1 cellular context compared by ENCODE assay signal in the genomic region with DNA sequence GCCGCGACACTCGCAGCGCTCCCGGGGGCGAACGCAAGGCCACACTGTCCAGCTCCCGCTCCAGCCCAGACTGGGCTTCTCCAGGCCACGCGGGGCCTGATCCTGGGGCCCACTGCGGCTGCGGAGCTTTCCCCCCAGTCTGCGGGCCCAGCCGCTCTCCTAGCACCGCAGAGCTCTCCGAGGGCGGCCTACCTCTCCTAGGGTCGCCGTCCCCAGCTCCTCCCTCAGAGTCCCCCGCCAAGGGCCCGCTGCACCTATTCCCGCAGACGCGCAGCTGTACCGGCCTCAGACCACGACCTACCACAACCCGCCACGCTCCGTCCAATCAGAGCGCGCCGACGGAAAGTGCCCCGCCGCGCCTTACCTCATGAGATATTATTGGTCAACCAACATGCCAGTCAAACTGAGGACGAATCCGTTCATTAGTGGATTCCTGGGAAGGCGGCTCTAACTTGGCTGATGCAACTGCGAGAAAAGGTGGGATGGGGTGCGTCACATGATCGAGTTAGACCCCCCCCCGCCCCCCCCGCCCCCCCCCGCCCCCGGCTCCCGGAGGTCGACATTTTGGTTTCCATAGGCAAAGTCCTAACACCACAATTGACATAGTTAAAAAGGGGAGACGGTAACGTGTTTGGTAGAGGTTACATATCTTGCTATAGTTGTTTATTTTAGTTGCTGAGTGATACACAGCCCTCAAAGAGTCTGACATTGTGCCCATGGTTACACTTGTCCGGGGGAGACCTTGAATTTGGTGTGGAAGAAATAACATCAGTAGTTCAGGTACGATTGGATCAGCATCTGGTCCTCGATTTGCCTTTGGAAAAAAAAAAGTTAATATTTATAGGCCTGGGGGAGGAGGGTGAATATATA.
TF ChIP-seq lines count a peak whose summit lies in the region.

A gene (minus strand): TSS at position 278 of the 870 bp plus-strand sequence. CDS start 6,743 bp downstream, outside the sequence.

TF ChIP-seq in HepG2, 621 proteins besides CTCF, POLR2A, EP300 and RAD21 (continued from another document and continues in another):
- TF ChIP-seq, protein P1, sequence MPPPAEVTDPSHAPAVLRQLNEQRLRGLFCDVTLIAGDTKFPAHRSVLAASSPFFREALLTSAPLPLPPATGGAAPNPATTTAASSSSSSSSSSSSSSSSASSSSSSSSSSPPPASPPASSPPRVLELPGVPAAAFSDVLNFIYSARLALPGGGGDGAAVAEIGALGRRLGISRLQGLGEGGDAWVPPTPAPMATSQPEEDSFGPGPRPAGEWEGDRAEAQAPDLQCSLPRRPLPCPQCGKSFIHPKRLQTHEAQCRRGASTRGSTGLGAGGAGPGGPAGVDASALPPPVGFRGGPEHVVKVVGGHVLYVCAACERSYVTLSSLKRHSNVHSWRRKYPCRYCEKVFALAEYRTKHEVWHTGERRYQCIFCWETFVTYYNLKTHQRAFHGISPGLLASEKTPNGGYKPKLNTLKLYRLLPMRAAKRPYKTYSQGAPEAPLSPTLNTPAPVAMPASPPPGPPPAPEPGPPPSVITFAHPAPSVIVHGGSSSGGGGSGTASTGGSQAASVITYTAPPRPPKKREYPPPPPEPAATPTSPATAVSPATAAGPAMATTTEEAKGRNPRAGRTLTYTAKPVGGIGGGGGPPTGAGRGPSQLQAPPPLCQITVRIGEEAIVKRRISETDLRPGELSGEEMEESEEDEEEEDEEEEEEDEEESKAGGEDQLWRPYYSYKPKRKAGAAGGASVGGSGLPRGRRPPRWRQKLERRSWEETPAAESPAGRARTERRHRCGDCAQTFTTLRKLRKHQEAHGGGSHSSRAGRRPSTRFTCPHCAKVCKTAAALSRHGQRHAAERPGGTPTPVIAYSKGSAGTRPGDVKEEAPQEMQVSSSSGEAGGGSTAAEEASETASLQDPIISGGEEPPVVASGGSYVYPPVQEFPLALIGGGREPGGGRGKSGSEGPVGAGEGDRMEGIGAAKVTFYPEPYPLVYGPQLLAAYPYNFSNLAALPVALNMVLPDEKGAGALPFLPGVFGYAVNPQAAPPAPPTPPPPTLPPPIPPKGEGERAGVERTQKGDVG (CRISPR knock-in tag; IDR thresholded peaks at IDR 0.05; ENCODE audit: borderline replicate concordance) = peak; percentile 40; the same call in 1 of the 2 replicates
- TF ChIP-seq, protein P2, sequence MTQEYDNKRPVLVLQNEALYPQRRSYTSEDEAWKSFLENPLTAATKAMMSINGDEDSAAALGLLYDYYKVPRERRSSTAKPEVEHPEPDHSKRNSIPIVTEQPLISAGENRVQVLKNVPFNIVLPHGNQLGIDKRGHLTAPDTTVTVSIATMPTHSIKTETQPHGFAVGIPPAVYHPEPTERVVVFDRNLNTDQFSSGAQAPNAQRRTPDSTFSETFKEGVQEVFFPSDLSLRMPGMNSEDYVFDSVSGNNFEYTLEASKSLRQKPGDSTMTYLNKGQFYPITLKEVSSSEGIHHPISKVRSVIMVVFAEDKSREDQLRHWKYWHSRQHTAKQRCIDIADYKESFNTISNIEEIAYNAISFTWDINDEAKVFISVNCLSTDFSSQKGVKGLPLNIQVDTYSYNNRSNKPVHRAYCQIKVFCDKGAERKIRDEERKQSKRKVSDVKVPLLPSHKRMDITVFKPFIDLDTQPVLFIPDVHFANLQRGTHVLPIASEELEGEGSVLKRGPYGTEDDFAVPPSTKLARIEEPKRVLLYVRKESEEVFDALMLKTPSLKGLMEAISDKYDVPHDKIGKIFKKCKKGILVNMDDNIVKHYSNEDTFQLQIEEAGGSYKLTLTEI (CRISPR knock-in tag; conservative IDR thresholded peaks at IDR 0.05) = no peak
- TF ChIP-seq TCF12 (IDR thresholded peaks at IDR 0.05) (no peak), TCF12 (CRISPR knock-in tag; IDR thresholded peaks at IDR 0.05) (peak; percentile 60), ZNF180 (CRISPR knock-in tag; IDR thresholded peaks at IDR 0.05; ENCODE audit: borderline replicate concordance, low read depth) (peak; percentile 82; the same call in 1 of the 2 replicates), ZBTB38 (CRISPR knock-in tag; IDR thresholded peaks at IDR 0.05) (peak; percentile 76; the same call in 1 of the 2 replicates), AKAP8 (CRISPR knock-in tag; IDR thresholded peaks at IDR 0.05) (0 out of 2 replicates have a peak, but pooled peaks have one; percentile 20), ZNF225 (CRISPR knock-in tag; IDR thresholded peaks at IDR 0.05) (peak; percentile 91), ZNF232 (CRISPR knock-in tag; IDR thresholded peaks at IDR 0.05; ENCODE audit: borderline replicate concordance) (peak; percentile 95), HNRNPH1 (optimal IDR thresholded peaks at IDR 0.05; ENCODE audit: low read depth, low read length) (peak; percentile 91), ZNF350 (CRISPR knock-in tag; IDR thresholded peaks at IDR 0.05; ENCODE audit: borderline replicate concordance, low read depth) (peak; percentile 73), HMG20B (CRISPR knock-in tag; conservative IDR thresholded peaks at IDR 0.05) (no peak), ZNF598 (CRISPR knock-in tag; IDR thresholded peaks at IDR 0.05; ENCODE audit: borderline replicate concordance) (peak; percentile 84; the same call in 1 of the 2 replicates), ZFYVE20 (CRISPR knock-in tag; IDR thresholded peaks at IDR 0.05; ENCODE audit: borderline replicate concordance, low read depth) (no peak), ISX (CRISPR knock-in tag; conservative IDR thresholded peaks at IDR 0.05) (0 out of 2 replicates have a peak, but pooled peaks have one; percentile 78), PHF8 (CRISPR knock-in tag; IDR thresholded peaks at IDR 0.05) (peak; percentile 99), BRCA1 (CRISPR knock-in tag; IDR thresholded peaks at IDR 0.05) (peak; percentile 89), PLRG1 (conservative IDR thresholded peaks at IDR 0.05) (no peak), ZFP37 (CRISPR knock-in tag; IDR thresholded peaks at IDR 0.05; ENCODE audit: borderline replicate concordance) (no peak; the same call in 1 of the 2 replicates), ZMYM4 (CRISPR knock-in tag; IDR thresholded peaks at IDR 0.05) (peak; percentile 77), ZNF160 (CRISPR knock-in tag; IDR thresholded peaks at IDR 0.05) (peak; percentile 76; the same call in 1 of the 2 replicates), ZNF883 (CRISPR knock-in tag; IDR thresholded peaks at IDR 0.05; ENCODE audit: not compliant biosample characterization) (peak; percentile 94), PHF21A (CRISPR knock-in tag; IDR thresholded peaks at IDR 0.05) (peak; percentile 83), FOXM1 (CRISPR knock-in tag; IDR thresholded peaks at IDR 0.05) (peak; percentile 56; the same call in 1 of the 2 replicates), SP1 (IDR thresholded peaks at IDR 0.05) (no peak), SP1 (CRISPR knock-in tag; IDR thresholded peaks at IDR 0.05) (peak; percentile 73), ZKSCAN8 (CRISPR knock-in tag; IDR thresholded peaks at IDR 0.05; ENCODE audit: borderline replicate concordance) (0 out of 2 replicates have a peak, but pooled peaks have one; percentile 16), POLR2AphosphoS2 (IDR thresholded peaks at IDR 0.05; ENCODE audit: low read depth, low read length) (peak; percentile 53), ZNF329 (CRISPR knock-in tag; IDR thresholded peaks at IDR 0.05; ENCODE audit: low read depth) (peak; percentile 75; the same call in 1 of the 2 replicates), ZNF549 (CRISPR knock-in tag; IDR thresholded peaks at IDR 0.05) (no peak)
- TF ChIP-seq, protein P3, sequence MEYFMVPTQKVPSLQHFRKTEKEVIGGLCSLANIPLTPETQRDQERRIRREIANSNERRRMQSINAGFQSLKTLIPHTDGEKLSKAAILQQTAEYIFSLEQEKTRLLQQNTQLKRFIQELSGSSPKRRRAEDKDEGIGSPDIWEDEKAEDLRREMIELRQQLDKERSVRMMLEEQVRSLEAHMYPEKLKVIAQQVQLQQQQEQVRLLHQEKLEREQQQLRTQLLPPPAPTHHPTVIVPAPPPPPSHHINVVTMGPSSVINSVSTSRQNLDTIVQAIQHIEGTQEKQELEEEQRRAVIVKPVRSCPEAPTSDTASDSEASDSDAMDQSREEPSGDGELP (IDR thresholded peaks at IDR 0.05; ENCODE audit: borderline replicate concordance, low read depth) = peak; percentile 92; the same call in 1 of the 2 replicates
- TF ChIP-seq, protein P4, sequence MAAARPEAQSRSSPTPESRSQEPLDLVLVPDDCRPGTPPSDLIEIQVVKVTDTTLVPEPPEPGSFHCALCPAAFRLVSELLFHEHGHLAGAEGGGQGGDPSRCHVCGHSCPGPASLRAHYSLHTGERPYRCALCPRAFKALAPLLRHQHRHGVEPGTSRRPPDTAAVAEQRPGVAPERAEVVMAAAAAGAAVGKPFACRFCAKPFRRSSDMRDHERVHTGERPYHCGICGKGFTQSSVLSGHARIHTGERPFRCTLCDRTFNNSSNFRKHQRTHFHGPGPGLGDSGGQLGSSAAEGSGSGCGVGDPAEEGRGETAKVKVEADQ (CRISPR knock-in tag; IDR thresholded peaks at IDR 0.05; ENCODE audit: borderline replicate concordance) = peak; percentile 76; the same call in 1 of the 2 replicates
- TF ChIP-seq, protein P5, sequence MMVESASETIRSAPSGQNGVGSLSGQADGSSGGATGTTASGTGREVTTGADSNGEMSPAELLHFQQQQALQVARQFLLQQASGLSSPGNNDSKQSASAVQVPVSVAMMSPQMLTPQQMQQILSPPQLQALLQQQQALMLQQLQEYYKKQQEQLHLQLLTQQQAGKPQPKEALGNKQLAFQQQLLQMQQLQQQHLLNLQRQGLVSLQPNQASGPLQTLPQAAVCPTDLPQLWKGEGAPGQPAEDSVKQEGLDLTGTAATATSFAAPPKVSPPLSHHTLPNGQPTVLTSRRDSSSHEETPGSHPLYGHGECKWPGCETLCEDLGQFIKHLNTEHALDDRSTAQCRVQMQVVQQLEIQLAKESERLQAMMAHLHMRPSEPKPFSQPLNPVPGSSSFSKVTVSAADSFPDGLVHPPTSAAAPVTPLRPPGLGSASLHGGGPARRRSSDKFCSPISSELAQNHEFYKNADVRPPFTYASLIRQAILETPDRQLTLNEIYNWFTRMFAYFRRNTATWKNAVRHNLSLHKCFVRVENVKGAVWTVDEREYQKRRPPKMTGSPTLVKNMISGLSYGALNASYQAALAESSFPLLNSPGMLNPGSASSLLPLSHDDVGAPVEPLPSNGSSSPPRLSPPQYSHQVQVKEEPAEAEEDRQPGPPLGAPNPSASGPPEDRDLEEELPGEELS (CRISPR knock-in tag; IDR thresholded peaks at IDR 0.05) = 0 out of 2 replicates have a peak, but pooled peaks have one; percentile 28
- TF ChIP-seq, protein P6, sequence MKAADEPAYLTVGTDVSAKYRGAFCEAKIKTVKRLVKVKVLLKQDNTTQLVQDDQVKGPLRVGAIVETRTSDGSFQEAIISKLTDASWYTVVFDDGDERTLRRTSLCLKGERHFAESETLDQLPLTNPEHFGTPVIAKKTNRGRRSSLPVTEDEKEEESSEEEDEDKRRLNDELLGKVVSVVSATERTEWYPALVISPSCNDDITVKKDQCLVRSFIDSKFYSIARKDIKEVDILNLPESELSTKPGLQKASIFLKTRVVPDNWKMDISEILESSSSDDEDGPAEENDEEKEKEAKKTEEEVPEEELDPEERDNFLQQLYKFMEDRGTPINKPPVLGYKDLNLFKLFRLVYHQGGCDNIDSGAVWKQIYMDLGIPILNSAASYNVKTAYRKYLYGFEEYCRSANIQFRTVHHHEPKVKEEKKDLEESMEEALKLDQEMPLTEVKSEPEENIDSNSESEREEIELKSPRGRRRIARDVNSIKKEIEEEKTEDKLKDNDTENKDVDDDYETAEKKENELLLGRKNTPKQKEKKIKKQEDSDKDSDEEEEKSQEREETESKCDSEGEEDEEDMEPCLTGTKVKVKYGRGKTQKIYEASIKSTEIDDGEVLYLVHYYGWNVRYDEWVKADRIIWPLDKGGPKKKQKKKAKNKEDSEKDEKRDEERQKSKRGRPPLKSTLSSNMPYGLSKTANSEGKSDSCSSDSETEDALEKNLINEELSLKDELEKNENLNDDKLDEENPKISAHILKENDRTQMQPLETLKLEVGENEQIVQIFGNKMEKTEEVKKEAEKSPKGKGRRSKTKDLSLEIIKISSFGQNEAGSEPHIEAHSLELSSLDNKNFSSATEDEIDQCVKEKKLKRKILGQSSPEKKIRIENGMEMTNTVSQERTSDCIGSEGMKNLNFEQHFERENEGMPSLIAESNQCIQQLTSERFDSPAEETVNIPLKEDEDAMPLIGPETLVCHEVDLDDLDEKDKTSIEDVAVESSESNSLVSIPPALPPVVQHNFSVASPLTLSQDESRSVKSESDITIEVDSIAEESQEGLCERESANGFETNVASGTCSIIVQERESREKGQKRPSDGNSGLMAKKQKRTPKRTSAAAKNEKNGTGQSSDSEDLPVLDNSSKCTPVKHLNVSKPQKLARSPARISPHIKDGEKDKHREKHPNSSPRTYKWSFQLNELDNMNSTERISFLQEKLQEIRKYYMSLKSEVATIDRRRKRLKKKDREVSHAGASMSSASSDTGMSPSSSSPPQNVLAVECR (CRISPR knock-in tag; IDR thresholded peaks at IDR 0.05; ENCODE audit: borderline replicate concordance) = peak; percentile 96
- TF ChIP-seq, protein P7, sequence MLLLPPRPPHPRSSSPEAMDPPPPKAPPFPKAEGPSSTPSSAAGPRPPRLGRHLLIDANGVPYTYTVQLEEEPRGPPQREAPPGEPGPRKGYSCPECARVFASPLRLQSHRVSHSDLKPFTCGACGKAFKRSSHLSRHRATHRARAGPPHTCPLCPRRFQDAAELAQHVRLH (CRISPR knock-in tag; IDR thresholded peaks at IDR 0.05; ENCODE audit: borderline replicate concordance, low read depth) = peak; percentile 86; the same call in 1 of the 2 replicates
- TF ChIP-seq, protein P8, sequence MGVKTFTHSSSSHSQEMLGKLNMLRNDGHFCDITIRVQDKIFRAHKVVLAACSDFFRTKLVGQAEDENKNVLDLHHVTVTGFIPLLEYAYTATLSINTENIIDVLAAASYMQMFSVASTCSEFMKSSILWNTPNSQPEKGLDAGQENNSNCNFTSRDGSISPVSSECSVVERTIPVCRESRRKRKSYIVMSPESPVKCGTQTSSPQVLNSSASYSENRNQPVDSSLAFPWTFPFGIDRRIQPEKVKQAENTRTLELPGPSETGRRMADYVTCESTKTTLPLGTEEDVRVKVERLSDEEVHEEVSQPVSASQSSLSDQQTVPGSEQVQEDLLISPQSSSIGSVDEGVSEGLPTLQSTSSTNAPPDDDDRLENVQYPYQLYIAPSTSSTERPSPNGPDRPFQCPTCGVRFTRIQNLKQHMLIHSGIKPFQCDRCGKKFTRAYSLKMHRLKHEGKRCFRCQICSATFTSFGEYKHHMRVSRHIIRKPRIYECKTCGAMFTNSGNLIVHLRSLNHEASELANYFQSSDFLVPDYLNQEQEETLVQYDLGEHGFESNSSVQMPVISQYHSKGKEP (CRISPR knock-in tag; IDR thresholded peaks at IDR 0.05) = no peak; the same call in 1 of the 2 replicates
- TF ChIP-seq, protein P9, sequence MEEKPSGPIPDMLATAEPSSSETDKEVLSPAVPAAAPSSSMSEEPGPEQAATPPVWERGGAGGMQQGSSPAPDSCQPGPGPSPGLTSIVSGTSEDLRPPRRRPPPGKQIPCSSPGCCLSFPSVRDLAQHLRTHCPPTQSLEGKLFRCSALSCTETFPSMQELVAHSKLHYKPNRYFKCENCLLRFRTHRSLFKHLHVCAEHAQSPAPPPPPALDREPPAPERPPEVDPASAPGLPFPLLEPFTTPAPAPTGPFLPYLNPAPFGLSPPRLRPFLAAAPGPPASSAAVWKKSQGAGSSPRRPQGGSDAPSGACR (CRISPR knock-in tag; IDR thresholded peaks at IDR 0.05) = 0 out of 2 replicates have a peak, but pooled peaks have one; percentile 11
- TF ChIP-seq, protein P10, sequence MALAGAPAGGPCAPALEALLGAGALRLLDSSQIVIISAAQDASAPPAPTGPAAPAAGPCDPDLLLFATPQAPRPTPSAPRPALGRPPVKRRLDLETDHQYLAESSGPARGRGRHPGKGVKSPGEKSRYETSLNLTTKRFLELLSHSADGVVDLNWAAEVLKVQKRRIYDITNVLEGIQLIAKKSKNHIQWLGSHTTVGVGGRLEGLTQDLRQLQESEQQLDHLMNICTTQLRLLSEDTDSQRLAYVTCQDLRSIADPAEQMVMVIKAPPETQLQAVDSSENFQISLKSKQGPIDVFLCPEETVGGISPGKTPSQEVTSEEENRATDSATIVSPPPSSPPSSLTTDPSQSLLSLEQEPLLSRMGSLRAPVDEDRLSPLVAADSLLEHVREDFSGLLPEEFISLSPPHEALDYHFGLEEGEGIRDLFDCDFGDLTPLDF (CRISPR knock-in tag; IDR thresholded peaks at IDR 0.05) = peak; percentile 95
